Comparison of ENCODE assay signal across 20 cellular contexts in the genomic region with DNA sequence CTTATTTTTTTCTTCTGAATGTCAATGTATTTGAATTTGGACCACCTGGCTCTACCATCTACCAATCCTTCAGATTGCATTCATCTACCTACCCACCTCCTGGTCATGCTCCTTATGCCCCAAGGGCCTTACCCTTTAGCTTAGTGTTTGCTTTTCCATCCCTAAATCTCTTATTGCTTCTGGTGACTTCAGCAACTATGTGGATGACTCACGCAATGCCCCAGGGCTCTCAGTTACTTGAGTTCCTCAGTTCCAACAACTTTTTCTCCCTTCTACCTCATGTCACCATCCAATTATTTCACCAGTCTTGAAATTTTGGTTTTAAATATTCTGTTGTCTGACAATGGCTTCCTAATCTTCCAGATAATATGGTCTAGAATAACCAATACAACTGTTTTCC.
DNase-seq lines count a peak whose midpoint lies in the region; ATAC-seq and TF ChIP-seq lines count a peak whose summit lies in the region.
"Had no signal": no experiment of that assay in that cellular context is flagged by ENCODE, and none has a peak within 500 bp of the region (broad histone marks: within the 10 kb centered on the region; RNA-seq: fewer than 3 reads in every experiment).

No MANE protein-coding gene starts in this region.

- H3K4me1 Mint-ChIP-seq in MCF 10A (ENCODE audit: insufficient read depth, unreplicated experiment) (peaks cover 30% of the 10 kb centered on the region), GM23338 (no peaks in the 10 kb centered on the region; the same call in 2 of the 3 replicates)
- H3K4me1 Mint-ChIP-seq in activated naive CD8-positive, alpha-beta T cell treated with anti-CD3 and anti-CD28 coated beads for 36 hours: no peaks in the 10 kb centered on the region
- H3K4me1 Mint-ChIP-seq: brain, natural killer cell had no signal

- POLR2A ChIA-PET in MCF 10A (lab: Yijun Ruan, JAX): interaction anchor here (1.0 kb wide), 1 partner anchor 47 kb away, joined by 3 read pairs; no protein-coding TSS in a partner anchor

- intact Hi-C loops in MCF 10A (cut with micrococcal nuclease): no loop called here
- intact Hi-C loops in breast epithelium (cut with DNase I; ENCODE audit: low total_unique reads): no loop called here

- TF ChIP-seq CTCF in MCF 10A (IDR thresholded peaks at IDR 0.05; ENCODE audit: unreplicated experiment): no peak
- TF ChIP-seq CTCF in breast epithelium (IDR thresholded peaks at IDR 0.05): no peak
- TF ChIP-seq CTCF in foreskin fibroblast (IDR thresholded peaks at IDR 0.05; ENCODE audit: low read depth, low read length): no peak
- no peak for TF ChIP-seq CTCF in GM23338 (conservative IDR thresholded peaks at IDR 0.05; ENCODE audit: low read depth in 2 of 2)

- H3K36me3 ChIP-seq in breast epithelium (no peaks in the 10 kb centered on the region), adipocyte (ENCODE audit: control insufficient read depth, insufficient read depth, low read length, severe bottlenecking) (no peaks in the 10 kb centered on the region), GM23338 (ENCODE audit: insufficient read depth) (no peaks in the 10 kb centered on the region)
- H3K36me3 ChIP-seq: heart left ventricle had no signal

- H3K27me3 ChIP-seq in breast epithelium (no peaks in the 10 kb centered on the region), adipocyte (replicated peaks; ENCODE audit: control insufficient read depth, insufficient read depth, low read length) (no peaks in the 10 kb centered on the region), GM23338 (ENCODE audit: insufficient read depth) (no peaks in the 10 kb centered on the region)
- H3K27me3 ChIP-seq: heart left ventricle had no signal

- peaks cover 16% of the 10 kb centered on the region; the same call in 1 of the 2 replicates for H3K9me2 ChIP-seq in GM23338 (ENCODE audit: insufficient read depth)

- H3K4me2 ChIP-seq in GM23338: no peak overlapping the region

- no TSS peak for BruUV-seq in MCF 10A (replicated peaks; lab: Mats Ljungman, UMichigan)

- H3K27me3 Mint-ChIP-seq in MCF 10A (ENCODE audit: insufficient read depth, unreplicated experiment): no peaks in the 10 kb centered on the region
- peaks cover 2% of the 10 kb centered on the region for H3K27me3 Mint-ChIP-seq in GM23338 (ENCODE audit: insufficient read depth, low read depth, poor library complexity)
- H3K27me3 Mint-ChIP-seq in activated naive CD8-positive, alpha-beta T cell treated with anti-CD3 and anti-CD28 coated beads for 36 hours: peaks cover 8% of the 10 kb centered on the region

- H3K4me3 ChIP-seq in breast epithelium (no peak overlapping the region), adipocyte (ENCODE audit: low read length) (no peak overlapping the region), foreskin fibroblast (ENCODE audit: low read depth in 1 of 2, low read length in 2 of 2) (no peak overlapping the region), GM23338 (no peak overlapping the region)
- H3K4me3 ChIP-seq: heart left ventricle had no signal

- no peak overlapping the region for H3K27ac ChIP-seq in breast epithelium
- H3K27ac ChIP-seq in GM23338 (ENCODE audit: low read depth): no peak overlapping the region
- H3K27ac ChIP-seq: heart left ventricle had no signal

- DNase-seq in MCF 10A (ENCODE audit: unreplicated experiment): peak; percentile 70
- DNase-seq in breast epithelium (ENCODE audit: low spot score in 2 of 2): no peak
- DNase-seq in adipocyte (ENCODE audit: low read depth): peak; percentile 60
- peak; percentile 54 to 87 for DNase-seq in foreskin fibroblast
- DNase-seq in GM23338 (ENCODE audit: low spot score): no peak
- no peak for DNase-seq in activated naive CD8-positive, alpha-beta T cell treated with anti-CD3 and anti-CD28 coated beads for 36 hours
- DNase-seq: 8988T; activated CD4-positive, alpha-beta T cell treated with anti-CD3 and anti-CD28 coated beads, Interleukin-2, amount 50 U/mL, for 4 hours; activated naive CD4-positive, alpha-beta T cell; C1 segment of cervical spinal cord; heart left ventricle; natural killer cell; NCI-H1417 treated with DMSO at 0.1 percent for 48 hours; posterior cingulate gyrus; small intestine; stimulated activated CD4-positive, alpha-beta T cell treated with anti-CD3 and anti-CD28 coated beads, Interleukin-4, amount 100 ng/mL, for 4 hours had no signal

- no peaks in the 10 kb centered on the region for H3F3A ChIP-seq in GM23338 (replicated peaks; ENCODE audit: low read depth)

- H3K9me3 ChIP-seq in breast epithelium: peaks cover 0 to 7% of the 10 kb centered on the region in 2 donors
- H3K9me3 ChIP-seq in adipocyte (ENCODE audit: control insufficient read depth, low read length): peaks cover 4% of the 10 kb centered on the region
- H3K9me3 ChIP-seq: heart left ventricle had no signal

- CTCF ChIA-PET in MCF 10A (lab: Yijun Ruan, JAX): interaction anchor here (1.9 kb wide), 1 partner anchor 65 kb away, joined by 5 read pairs; no protein-coding TSS in a partner anchor

- H3K9me3 Mint-ChIP-seq in MCF 10A (ENCODE audit: unreplicated experiment) (peaks cover 7% of the 10 kb centered on the region), GM23338 (peaks cover 14% of the 10 kb centered on the region)
- no peaks in the 10 kb centered on the region for H3K9me3 Mint-ChIP-seq in activated naive CD8-positive, alpha-beta T cell treated with anti-CD3 and anti-CD28 coated beads for 36 hours
- H3K9me3 Mint-ChIP-seq: natural killer cell had no signal

- H3K4me3 Mint-ChIP-seq in MCF 10A (ENCODE audit: unreplicated experiment) (no peak overlapping the region), GM23338 (no peak overlapping the region)
- no peak overlapping the region for H3K4me3 Mint-ChIP-seq in activated naive CD8-positive, alpha-beta T cell treated with anti-CD3 and anti-CD28 coated beads for 36 hours
- H3K4me3 Mint-ChIP-seq: brain, natural killer cell had no signal

- no peak for TF ChIP-seq POLR2A in breast epithelium (IDR thresholded peaks at IDR 0.05)
- TF ChIP-seq POLR2A in GM18505 (IDR thresholded peaks at IDR 0.05; ENCODE audit: borderline replicate concordance, extremely low read depth, insufficient read depth, insufficient read length): no peak

- ATAC-seq in GM23338 (no peak), GM21786 (IDR thresholded peaks at IDR 0.05; ENCODE audit: unreplicated experiment) (no peak), GM18505 (IDR thresholded peaks at IDR 0.05; ENCODE audit: unreplicated experiment) (no peak)
- ATAC-seq: heart left ventricle, natural killer cell, Right ventricle myocardium inferior had no signal

- peak overlapping the region; percentile 31 for H3K27ac Mint-ChIP-seq in MCF 10A (ENCODE audit: low read depth, unreplicated experiment)
- H3K27ac Mint-ChIP-seq in GM23338: no peak overlapping the region
- H3K27ac Mint-ChIP-seq in activated naive CD8-positive, alpha-beta T cell treated with anti-CD3 and anti-CD28 coated beads for 36 hours: no peak overlapping the region
- H3K27ac Mint-ChIP-seq: brain, natural killer cell had no signal

- H3K79me2 ChIP-seq in GM23338 (replicated peaks; ENCODE audit: insufficient read depth): no peaks in the 10 kb centered on the region

- no peak overlapping the region for H3K9ac ChIP-seq in adipocyte (ENCODE audit: low read length)

- H2AFZ ChIP-seq in GM23338: no peak overlapping the region

- H3K36me3 Mint-ChIP-seq in MCF 10A (ENCODE audit: insufficient read depth, unreplicated experiment): no peaks in the 10 kb centered on the region
- H3K36me3 Mint-ChIP-seq in GM23338 (ENCODE audit: low read depth): peaks cover 10% of the 10 kb centered on the region
- no peaks in the 10 kb centered on the region for H3K36me3 Mint-ChIP-seq in activated naive CD8-positive, alpha-beta T cell treated with anti-CD3 and anti-CD28 coated beads for 36 hours
- H3K36me3 Mint-ChIP-seq: brain, natural killer cell had no signal

- H3K4me1 ChIP-seq in breast epithelium: no peaks in the 10 kb centered on the region
- H3K4me1 ChIP-seq in adipocyte (ENCODE audit: control insufficient read depth, insufficient read depth, low read length): no peaks in the 10 kb centered on the region
- no peaks in the 10 kb centered on the region; the same call in 1 of the 2 replicates for H3K4me1 ChIP-seq in GM23338 (ENCODE audit: insufficient read depth)
- H3K4me1 ChIP-seq: heart left ventricle had no signal

- no peaks in the 10 kb centered on the region for H4K20me1 ChIP-seq in GM23338 (replicated peaks; ENCODE audit: insufficient read depth)

TF ChIP-seq in GM23338, 12 proteins besides CTCF, POLR2A, EP300 and RAD21 (continues in another document):
- TF ChIP-seq, protein P1, sequence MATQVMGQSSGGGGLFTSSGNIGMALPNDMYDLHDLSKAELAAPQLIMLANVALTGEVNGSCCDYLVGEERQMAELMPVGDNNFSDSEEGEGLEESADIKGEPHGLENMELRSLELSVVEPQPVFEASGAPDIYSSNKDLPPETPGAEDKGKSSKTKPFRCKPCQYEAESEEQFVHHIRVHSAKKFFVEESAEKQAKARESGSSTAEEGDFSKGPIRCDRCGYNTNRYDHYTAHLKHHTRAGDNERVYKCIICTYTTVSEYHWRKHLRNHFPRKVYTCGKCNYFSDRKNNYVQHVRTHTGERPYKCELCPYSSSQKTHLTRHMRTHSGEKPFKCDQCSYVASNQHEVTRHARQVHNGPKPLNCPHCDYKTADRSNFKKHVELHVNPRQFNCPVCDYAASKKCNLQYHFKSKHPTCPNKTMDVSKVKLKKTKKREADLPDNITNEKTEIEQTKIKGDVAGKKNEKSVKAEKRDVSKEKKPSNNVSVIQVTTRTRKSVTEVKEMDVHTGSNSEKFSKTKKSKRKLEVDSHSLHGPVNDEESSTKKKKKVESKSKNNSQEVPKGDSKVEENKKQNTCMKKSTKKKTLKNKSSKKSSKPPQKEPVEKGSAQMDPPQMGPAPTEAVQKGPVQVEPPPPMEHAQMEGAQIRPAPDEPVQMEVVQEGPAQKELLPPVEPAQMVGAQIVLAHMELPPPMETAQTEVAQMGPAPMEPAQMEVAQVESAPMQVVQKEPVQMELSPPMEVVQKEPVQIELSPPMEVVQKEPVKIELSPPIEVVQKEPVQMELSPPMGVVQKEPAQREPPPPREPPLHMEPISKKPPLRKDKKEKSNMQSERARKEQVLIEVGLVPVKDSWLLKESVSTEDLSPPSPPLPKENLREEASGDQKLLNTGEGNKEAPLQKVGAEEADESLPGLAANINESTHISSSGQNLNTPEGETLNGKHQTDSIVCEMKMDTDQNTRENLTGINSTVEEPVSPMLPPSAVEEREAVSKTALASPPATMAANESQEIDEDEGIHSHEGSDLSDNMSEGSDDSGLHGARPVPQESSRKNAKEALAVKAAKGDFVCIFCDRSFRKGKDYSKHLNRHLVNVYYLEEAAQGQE (IDR thresholded peaks at IDR 0.05; ENCODE audit: unreplicated experiment): no peak
- TF ChIP-seq, protein P2, sequence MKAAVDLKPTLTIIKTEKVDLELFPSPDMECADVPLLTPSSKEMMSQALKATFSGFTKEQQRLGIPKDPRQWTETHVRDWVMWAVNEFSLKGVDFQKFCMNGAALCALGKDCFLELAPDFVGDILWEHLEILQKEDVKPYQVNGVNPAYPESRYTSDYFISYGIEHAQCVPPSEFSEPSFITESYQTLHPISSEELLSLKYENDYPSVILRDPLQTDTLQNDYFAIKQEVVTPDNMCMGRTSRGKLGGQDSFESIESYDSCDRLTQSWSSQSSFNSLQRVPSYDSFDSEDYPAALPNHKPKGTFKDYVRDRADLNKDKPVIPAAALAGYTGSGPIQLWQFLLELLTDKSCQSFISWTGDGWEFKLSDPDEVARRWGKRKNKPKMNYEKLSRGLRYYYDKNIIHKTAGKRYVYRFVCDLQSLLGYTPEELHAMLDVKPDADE (IDR thresholded peaks at IDR 0.05): no peak
- TF ChIP-seq POLR2AphosphoS5 (IDR thresholded peaks at IDR 0.05; ENCODE audit: low read depth): no peak

Comparison
In these comparisons a context has a peak if more than half of its experiments do, and no peak if none do; other contexts are left out.
1. DNase-seq: peak in MCF 10A (single experiment), adipocyte (single experiment) and foreskin fibroblast (2 of 2); none in breast epithelium (0 of 2), GM23338 (single experiment) and activated naive CD8-positive, alpha-beta T cell treated with anti-CD3 and anti-CD28 coated beads for 36 hours (single experiment).